In the genomic region with DNA sequence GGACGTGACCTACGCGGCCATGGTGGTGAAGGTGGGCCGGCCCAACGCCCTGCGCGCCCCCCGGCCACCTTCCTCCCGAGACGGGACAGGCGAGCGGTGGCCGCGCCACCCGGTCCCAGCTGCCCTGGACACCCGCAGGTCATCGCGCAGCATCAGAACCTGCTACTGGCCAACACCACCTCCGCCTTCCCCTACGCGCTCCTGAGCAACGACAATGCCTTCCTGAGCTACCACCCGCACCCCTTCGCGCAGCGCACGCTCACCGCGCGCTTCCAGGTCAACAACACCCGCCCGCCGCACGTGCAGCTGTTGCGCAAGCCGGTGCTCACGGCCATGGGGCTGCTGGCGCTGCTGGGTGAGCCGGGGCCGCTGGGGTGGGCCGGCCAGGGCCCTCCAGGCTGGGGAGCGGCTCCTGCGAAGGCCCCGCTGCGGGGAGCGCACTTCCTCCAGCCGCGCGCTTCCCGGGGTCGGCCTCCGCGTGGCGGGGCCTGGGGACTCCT, we compare ENCODE assay signal across 12 cellular contexts. TPM values are rescaled to one million over a fixed set of nuclear protein-coding genes. Genes with fewer than 3 reads are reported as not detected.
DNase-seq lines count a peak whose midpoint lies in the region; ATAC-seq and TF ChIP-seq lines count a peak whose summit lies in the region.
"Had no signal": no experiment of that assay in that cellular context is flagged by ENCODE, and none has a peak within 500 bp of the region (broad histone marks: within the 10 kb centered on the region; RNA-seq: fewer than 3 reads in every experiment).

No MANE protein-coding gene starts in this region.

- TF ChIP-seq CTCF in body of pancreas (IDR thresholded peaks at IDR 0.05), result no peak
- TF ChIP-seq CTCF in mesothelial cell of epicardium (IDR thresholded peaks at IDR 0.05; ENCODE audit: unreplicated experiment), result no peak

- peaks cover 59% of the 10 kb centered on the region for H3K27me3 Mint-ChIP-seq in stimulated activated memory B cell treated with anti-CD40 and anti-IgM and Interleukin-4, amounts not matched to agents 10 μg/mL and 1 μg/mL and 100 μg/mL, for 72 hours
- peaks cover 80% of the 10 kb centered on the region for H3K27me3 Mint-ChIP-seq in mesothelial cell of epicardium (ENCODE audit: low read depth)

- no peak overlapping the region for H3K4me3 Mint-ChIP-seq in stimulated activated memory B cell treated with anti-CD40 and anti-IgM and Interleukin-4, amounts not matched to agents 10 μg/mL and 1 μg/mL and 100 μg/mL, for 72 hours
- H3K4me3 Mint-ChIP-seq in mesothelial cell of epicardium, result no peak overlapping the region
- H3K4me3 Mint-ChIP-seq: activated B cell treated with CpG ODN at 0.5 μM for 24 hours had no signal

- H3K9ac ChIP-seq in HUES64 (ENCODE audit: low read depth, low read length), result no peak overlapping the region; the same call in 1 of the 2 replicates
- H3K9ac ChIP-seq: KMS-11 had no signal

- H3K9me3 ChIP-seq in HUES64 (ENCODE audit: insufficient read depth, low read depth, low read length), result peaks cover 4% of the 10 kb centered on the region; the same call in 1 of the 2 replicates
- no peaks in the 10 kb centered on the region for H3K9me3 ChIP-seq in body of pancreas

- H3K27ac Mint-ChIP-seq in stimulated activated memory B cell treated with anti-CD40 and anti-IgM and Interleukin-4, amounts not matched to agents 10 μg/mL and 1 μg/mL and 100 μg/mL, for 72 hours, result no peak overlapping the region
- H3K27ac Mint-ChIP-seq in mesothelial cell of epicardium, result no peak overlapping the region
- H3K27ac Mint-ChIP-seq: activated B cell treated with CpG ODN at 0.5 μM for 24 hours had no signal

- peak overlapping the region; percentile 42 for H3K4me3 ChIP-seq in HUES64 (ENCODE audit: low read length)
- no peak overlapping the region for H3K4me3 ChIP-seq in body of pancreas

- H3K27me3 ChIP-seq in HUES64 (ENCODE audit: insufficient read depth, low read length), result peaks cover 97% of the 10 kb centered on the region
- H3K27me3 ChIP-seq in body of pancreas, result peaks cover 0 to 36% of the 10 kb centered on the region in 2 donors

- 8% methylated on average over 54 of the region's 54 CpGs for WGBS in HUES64
- 4% methylated on average over 9 to 52 of the region's 54 CpGs for WGBS in body of pancreas, 2 donors

- DNase-seq in body of pancreas, result peak; percentile 56 to 78 (median 71)
- peak; percentile 68 for DNase-seq in left kidney (ENCODE audit: low read depth, low spot score)
- DNase-seq in mesothelial cell of epicardium (ENCODE audit: low spot score in 2 of 2, unreplicated experiment in 2 of 2), result no peak
- DNase-seq in HPDE6-E6E7 (ENCODE audit: extremely low spot score), result no peak
- DNase-seq: activated B cell treated with CpG ODN at 0.5 μM for 24 hours; activated effector memory CD4-positive, alpha-beta T cell treated with Interleukin-2 at 50 U/mL for 16 hours; NCI-H446; SHP77 treated with DMSO at 0.1 percent for 48 hours had no signal

- no peaks in the 10 kb centered on the region for H3K36me3 ChIP-seq in HUES64 (ENCODE audit: insufficient read depth, low read length)
- no peaks in the 10 kb centered on the region for H3K36me3 ChIP-seq in body of pancreas (replicated peaks in 1 of 2; ENCODE audit: insufficient read depth in 1 of 2, low read depth in 2 of 2)

- intact Hi-C loops in body of pancreas (cut with DNase I), result no loop called here

- H3K4me1 ChIP-seq in HUES64 (ENCODE audit: insufficient read depth, low read length), result no peaks in the 10 kb centered on the region
- H3K4me1 ChIP-seq in body of pancreas, result peaks cover 32% of the 10 kb centered on the region

- no peak for TF ChIP-seq POLR2A in body of pancreas (IDR thresholded peaks at IDR 0.05)

- peaks cover 31% of the 10 kb centered on the region for H3K4me1 Mint-ChIP-seq in stimulated activated memory B cell treated with anti-CD40 and anti-IgM and Interleukin-4, amounts not matched to agents 10 μg/mL and 1 μg/mL and 100 μg/mL, for 72 hours
- H3K4me1 Mint-ChIP-seq in mesothelial cell of epicardium, result peaks cover 2% of the 10 kb centered on the region

- no peaks in the 10 kb centered on the region for H3K36me3 Mint-ChIP-seq in stimulated activated memory B cell treated with anti-CD40 and anti-IgM and Interleukin-4, amounts not matched to agents 10 μg/mL and 1 μg/mL and 100 μg/mL, for 72 hours
- no peaks in the 10 kb centered on the region for H3K36me3 Mint-ChIP-seq in mesothelial cell of epicardium

- ATAC-seq in body of pancreas (peak; percentile 49), HG02678 (IDR thresholded peaks at IDR 0.05; ENCODE audit: unreplicated experiment) (no peak)
- peak; percentile 25 for ATAC-seq in stimulated activated memory B cell treated with anti-CD40 and anti-IgM and Interleukin-4, amounts not matched to agents 10 μg/mL and 1 μg/mL and 100 μg/mL, for 72 hours

- H3K27ac ChIP-seq in HUES64 (ENCODE audit: low read depth, low read length) (no peak overlapping the region), body of pancreas (no peak overlapping the region)
- H3K27ac ChIP-seq: KMS-11 had no signal

- peaks cover 3% of the 10 kb centered on the region for H3K9me3 Mint-ChIP-seq in stimulated activated memory B cell treated with anti-CD40 and anti-IgM and Interleukin-4, amounts not matched to agents 10 μg/mL and 1 μg/mL and 100 μg/mL, for 72 hours
- H3K9me3 Mint-ChIP-seq in mesothelial cell of epicardium, result peaks cover 4% of the 10 kb centered on the region
- H3K9me3 Mint-ChIP-seq: activated B cell treated with CpG ODN at 0.5 μM for 24 hours had no signal

RNA-seq across cellular contexts. Expression of gene SLC26A1, which starts 9.0 kb away (rescaled TPM):
- not detected for polyA plus RNA-seq in HUES64 (2013, experiment 1 of 2)
- polyA plus RNA-seq in HUES64 (2013, experiment 2 of 2), result 0.44 TPM
- total RNA-seq in body of pancreas (1 to 10 TPM; 1.6 TPM), mesothelial cell of epicardium (0.23 to 0.63 TPM (median 0.38 TPM) in 3 replicates)
- total RNA-seq: activated B cell treated with CpG ODN at 0.5 μM for 24 hours had no signal

RNA-seq across cellular contexts. Expression of gene FGFRL1, which starts 9.2 kb away (rescaled TPM):
- 11.8 TPM for polyA plus RNA-seq in HUES64 (2013, experiment 1 of 2)
- polyA plus RNA-seq in HUES64 (2013, experiment 2 of 2), result 17.2 TPM
- 10 to 100 TPM; 38.7 to 50.4 TPM for total RNA-seq in body of pancreas
- 35.2 to 37.7 TPM (median 37.4 TPM) in 3 replicates for total RNA-seq in mesothelial cell of epicardium

RNA-seq across cellular contexts. Expression of gene IDUA, which starts 15.3 kb away (rescaled TPM):
- polyA plus RNA-seq in HUES64 (2013, experiment 1 of 2), result 0.85 TPM
- polyA plus RNA-seq in HUES64 (2013, experiment 2 of 2), result 0.38 TPM
- total RNA-seq in body of pancreas, result 10 to 100 TPM; 30.0 to 37.6 TPM
- total RNA-seq in mesothelial cell of epicardium, result 63.3 to 68.6 TPM (median 65.8 TPM) in 3 replicates

RNA-seq across cellular contexts. Expression of gene DGKQ, which starts 28.8 kb away (rescaled TPM):
- 4.7 TPM for polyA plus RNA-seq in HUES64 (2013, experiment 1 of 2)
- polyA plus RNA-seq in HUES64 (2013, experiment 2 of 2), result 4.6 TPM
- 10 to 100 TPM; 13.2 to 17.5 TPM for total RNA-seq in body of pancreas
- total RNA-seq in mesothelial cell of epicardium, result 15.2 to 16.2 TPM (median 15.6 TPM) in 3 replicates

Comparison
In these comparisons a context has a peak if more than half of its experiments do, and no peak if none do; other contexts are left out.
1. DNase-seq: peak in body of pancreas (4 of 4) and left kidney (single experiment); none in mesothelial cell of epicardium (0 of 2) and HPDE6-E6E7 (single experiment).